ENCODE assay signal across 26 cellular contexts in genomic region chr14:104467641-104468040, GRCh38.
DNase-seq lines count a peak whose midpoint lies in the region; ATAC-seq and TF ChIP-seq lines count a peak whose summit lies in the region.
"Had no signal": no experiment of that assay in that cellular context is flagged by ENCODE, and none has a peak within 500 bp of the region (broad histone marks: within the 10 kb centered on the region; RNA-seq: fewer than 3 reads in every experiment).

No MANE protein-coding gene starts in this region.

- H3K27ac Mint-ChIP-seq in endodermal cell (no peak overlapping the region), osteocyte (ENCODE audit: unreplicated experiment) (no peak overlapping the region)
- H3K27ac Mint-ChIP-seq: CD14-positive monocyte; CD4-positive, alpha-beta memory T cell; CD4-positive, CD25-positive, alpha-beta regulatory T cell; CD8-positive, alpha-beta memory T cell had no signal

- no peak for ATAC-seq in GM21717 (IDR thresholded peaks at IDR 0.05; ENCODE audit: unreplicated experiment)
- ATAC-seq: GM12878 had no signal

- TF ChIP-seq CTCF in endodermal cell (conservative IDR thresholded peaks at IDR 0.05) (no peak), esophagus muscularis mucosa (IDR thresholded peaks at IDR 0.05) (no peak), osteocyte (IDR thresholded peaks at IDR 0.05) (no peak)

- H3K9me3 ChIP-seq in endodermal cell (ENCODE audit: control insufficient read depth, low read length): no peaks in the 10 kb centered on the region
- no peaks in the 10 kb centered on the region for H3K9me3 ChIP-seq in esophagus muscularis mucosa
- H3K9me3 ChIP-seq: BE2C, BLaER1 had no signal

- H3K27me3 ChIP-seq in endodermal cell (ENCODE audit: control insufficient read depth, insufficient read depth, low read length, poor library complexity, severe bottlenecking) (peaks cover 35% of the 10 kb centered on the region), esophagus muscularis mucosa (peaks cover 0 to 64% (median 0%) of the 10 kb centered on the region in 4 donors)
- H3K27me3 ChIP-seq: BE2C had no signal

- no peaks in the 10 kb centered on the region for H3K9me3 Mint-ChIP-seq in endodermal cell
- H3K9me3 Mint-ChIP-seq in osteocyte (ENCODE audit: unreplicated experiment): no peaks in the 10 kb centered on the region
- H3K9me3 Mint-ChIP-seq: CD8-positive, alpha-beta memory T cell had no signal

- no peak overlapping the region for H3K4me3 Mint-ChIP-seq in endodermal cell
- H3K4me3 Mint-ChIP-seq in osteocyte (ENCODE audit: unreplicated experiment): no peak overlapping the region
- H3K4me3 Mint-ChIP-seq: CD14-positive monocyte; CD4-positive, alpha-beta memory T cell; CD4-positive, CD25-positive, alpha-beta regulatory T cell; CD8-positive, alpha-beta memory T cell had no signal

- TF ChIP-seq EP300 in esophagus muscularis mucosa (IDR thresholded peaks at IDR 0.05): no peak

- H3K4me1 Mint-ChIP-seq in endodermal cell (no peaks in the 10 kb centered on the region), osteocyte (ENCODE audit: unreplicated experiment) (no peaks in the 10 kb centered on the region)
- H3K4me1 Mint-ChIP-seq: CD14-positive monocyte; CD8-positive, alpha-beta memory T cell had no signal

- H3K4me3 ChIP-seq in endodermal cell (ENCODE audit: low read length) (no peak overlapping the region), esophagus muscularis mucosa (no peak overlapping the region)
- H3K4me3 ChIP-seq: BLaER1, GM12878 had no signal

- TF ChIP-seq POLR2A in esophagus muscularis mucosa (IDR thresholded peaks at IDR 0.05; ENCODE audit: low read depth): no peak

- H3K36me3 Mint-ChIP-seq in endodermal cell (ENCODE audit: low read depth) (no peaks in the 10 kb centered on the region), osteocyte (ENCODE audit: unreplicated experiment) (no peaks in the 10 kb centered on the region)
- H3K36me3 Mint-ChIP-seq: CD14-positive monocyte; CD4-positive, alpha-beta memory T cell; CD4-positive, CD25-positive, alpha-beta regulatory T cell; CD8-positive, alpha-beta memory T cell had no signal

- H3K27ac ChIP-seq in endodermal cell (ENCODE audit: low read depth, low read length) (no peak overlapping the region), esophagus muscularis mucosa (replicated peaks in 1 of 4) (no peak overlapping the region)
- H3K27ac ChIP-seq: BLaER1 had no signal

- no peak overlapping the region for H3K9ac ChIP-seq in endodermal cell (ENCODE audit: extremely low read depth, low read length, poor library complexity, severe bottlenecking)
- H3K9ac ChIP-seq: BLaER1 had no signal

- intact Hi-C loops in esophagus muscularis mucosa (cut with DNase I): no loop called here

- H3K27me3 Mint-ChIP-seq in endodermal cell (ENCODE audit: insufficient read depth) (peaks cover 48% of the 10 kb centered on the region), osteocyte (ENCODE audit: unreplicated experiment) (peaks cover 15% of the 10 kb centered on the region)

- H3K4me1 ChIP-seq in endodermal cell (ENCODE audit: control insufficient read depth, insufficient read depth, low read length) (no peaks in the 10 kb centered on the region), esophagus muscularis mucosa (peaks cover 0 to 5% (median 4%) of the 10 kb centered on the region in 4 donors)
- H3K4me1 ChIP-seq: BE2C, BLaER1 had no signal

- peak; percentile 13 for DNase-seq in activated CD8-positive, alpha-beta memory T cell treated with anti-CD3 and anti-CD28 coated beads for 24 hours
- DNase-seq in activated CD8-positive, alpha-beta memory T cell treated with anti-CD3 and anti-CD28 coated beads, Interleukin-2, amount 50 U/mL, for 4 hours: no peak
- DNase-seq in endodermal cell (peak; percentile 10), esophagus muscularis mucosa (ENCODE audit: extremely low spot score) (peak; percentile 88), osteocyte (ENCODE audit: extremely low spot score, unreplicated experiment) (peak; percentile 71), T-helper 9 cell (no peak), NCI-H1092 treated with DMSO at 0.1 percent for 48 hours (lab: John Stamatoyannopoulos, UW) (no peak)
- DNase-seq: 8988T; ACHN; BE2C; C1 segment of cervical spinal cord; CD4-positive, alpha-beta memory T cell; CD4-positive, CD25-positive, alpha-beta regulatory T cell; CD8-positive, alpha-beta memory T cell; COR-L47; DMS 273 treated with DMSO at 0.1 percent for 48 hours; DMS153; DMS53; DMS79; DND-41; EL; GDM1 had no signal

- H3K36me3 ChIP-seq in endodermal cell (ENCODE audit: control insufficient read depth, insufficient read depth, low read length): no peaks in the 10 kb centered on the region
- no peaks in the 10 kb centered on the region for H3K36me3 ChIP-seq in esophagus muscularis mucosa
- H3K36me3 ChIP-seq: BE2C, BLaER1 had no signal

- 91 to 94% methylated on average over 7 of the region's 7 CpGs for WGBS in endodermal cell (ENCODE audit: insufficient coverage in 1 of 2, insufficient read length in 1 of 2), 2 experiments
- WGBS in esophagus muscularis mucosa: 93% methylated on average over 7 of the region's 7 CpGs

Comparison
In these comparisons a context has a peak if more than half of its experiments do, and no peak if none do; other contexts are left out.
1. DNase-seq: peak in activated CD8-positive, alpha-beta memory T cell treated with anti-CD3 and anti-CD28 coated beads for 24 hours (single experiment), endodermal cell (single experiment), esophagus muscularis mucosa (single experiment) and osteocyte (single experiment); none in activated CD8-positive, alpha-beta memory T cell treated with anti-CD3 and anti-CD28 coated beads, Interleukin-2, amount 50 U/mL, for 4 hours (single experiment), T-helper 9 cell (single experiment) and NCI-H1092 treated with DMSO at 0.1 percent for 48 hours (single experiment).